In genomic region chr12:121465921-121466799, GRCh38 we compare ENCODE assay signal across 2 cellular contexts.
A peak's percentile ranks its signal among the peaks of the same experiment; 100 is the strongest.
TF ChIP-seq lines count a peak whose summit lies in the region.

No MANE protein-coding gene starts in this region.

TF ChIP-seq in GM12878, 131 proteins besides CTCF, POLR2A, EP300 and RAD21 (continued from another document):
- no peak for TF ChIP-seq RAD51 (IDR thresholded peaks at IDR 0.05)
- no peak for TF ChIP-seq HCFC1 (IDR thresholded peaks at IDR 0.05; ENCODE audit: low read length)
- TF ChIP-seq MEF2B (IDR thresholded peaks at IDR 0.05; ENCODE audit: partially characterized antibody, poor library complexity, severe bottlenecking) = no peak
- no peak for TF ChIP-seq FOXK2 (IDR thresholded peaks at IDR 0.05)
- TF ChIP-seq, protein P1, sequence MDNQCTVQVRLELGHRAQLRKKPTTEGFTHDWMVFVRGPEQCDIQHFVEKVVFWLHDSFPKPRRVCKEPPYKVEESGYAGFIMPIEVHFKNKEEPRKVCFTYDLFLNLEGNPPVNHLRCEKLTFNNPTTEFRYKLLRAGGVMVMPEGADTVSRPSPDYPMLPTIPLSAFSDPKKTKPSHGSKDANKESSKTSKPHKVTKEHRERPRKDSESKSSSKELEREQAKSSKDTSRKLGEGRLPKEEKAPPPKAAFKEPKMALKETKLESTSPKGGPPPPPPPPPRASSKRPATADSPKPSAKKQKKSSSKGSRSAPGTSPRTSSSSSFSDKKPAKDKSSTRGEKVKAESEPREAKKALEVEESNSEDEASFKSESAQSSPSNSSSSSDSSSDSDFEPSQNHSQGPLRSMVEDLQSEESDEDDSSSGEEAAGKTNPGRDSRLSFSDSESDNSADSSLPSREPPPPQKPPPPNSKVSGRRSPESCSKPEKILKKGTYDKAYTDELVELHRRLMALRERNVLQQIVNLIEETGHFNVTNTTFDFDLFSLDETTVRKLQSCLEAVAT (IDR thresholded peaks at IDR 0.05) = peak; percentile 73
- TF ChIP-seq, protein P2, sequence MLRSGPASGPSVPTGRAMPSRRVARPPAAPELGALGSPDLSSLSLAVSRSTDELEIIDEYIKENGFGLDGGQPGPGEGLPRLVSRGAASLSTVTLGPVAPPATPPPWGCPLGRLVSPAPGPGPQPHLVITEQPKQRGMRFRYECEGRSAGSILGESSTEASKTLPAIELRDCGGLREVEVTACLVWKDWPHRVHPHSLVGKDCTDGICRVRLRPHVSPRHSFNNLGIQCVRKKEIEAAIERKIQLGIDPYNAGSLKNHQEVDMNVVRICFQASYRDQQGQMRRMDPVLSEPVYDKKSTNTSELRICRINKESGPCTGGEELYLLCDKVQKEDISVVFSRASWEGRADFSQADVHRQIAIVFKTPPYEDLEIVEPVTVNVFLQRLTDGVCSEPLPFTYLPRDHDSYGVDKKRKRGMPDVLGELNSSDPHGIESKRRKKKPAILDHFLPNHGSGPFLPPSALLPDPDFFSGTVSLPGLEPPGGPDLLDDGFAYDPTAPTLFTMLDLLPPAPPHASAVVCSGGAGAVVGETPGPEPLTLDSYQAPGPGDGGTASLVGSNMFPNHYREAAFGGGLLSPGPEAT (IDR thresholded peaks at IDR 0.05; ENCODE audit: low read depth) = no peak
- no peak for TF ChIP-seq BMI1 (IDR thresholded peaks at IDR 0.05; ENCODE audit: borderline replicate concordance)
- TF ChIP-seq LARP7 (IDR thresholded peaks at IDR 0.05) = no peak
- TF ChIP-seq RB1 (IDR thresholded peaks at IDR 0.05; ENCODE audit: borderline replicate concordance) = no peak
- TF ChIP-seq NKRF (conservative IDR thresholded peaks at IDR 0.05) = 0 out of 2 replicates have a peak, but pooled peaks have one; percentile 44
- TF ChIP-seq BACH1 (IDR thresholded peaks at IDR 0.05; ENCODE audit: borderline replicate concordance) = peak; percentile 51; the same call in 1 of the 2 replicates
- peak; percentile 88 for TF ChIP-seq SPI1 (IDR thresholded peaks at IDR 0.05; ENCODE audit: borderline replicate concordance, insufficient read depth, low read depth, low read length)
- TF ChIP-seq ATF7 (IDR thresholded peaks at IDR 0.05; ENCODE audit: low read depth) = no peak
- TF ChIP-seq TARDBP (IDR thresholded peaks at IDR 0.05; ENCODE audit: borderline replicate concordance) = no peak
- peak; percentile 59 for TF ChIP-seq GATAD2B (conservative IDR thresholded peaks at IDR 0.05; ENCODE audit: low read depth)
- 0 out of 4 replicates have a peak, but pooled peaks of 1 of the 2 experiments have one; percentile 13 for TF ChIP-seq IKZF2 (IDR thresholded peaks at IDR 0.05)
- TF ChIP-seq ZNF384 (IDR thresholded peaks at IDR 0.05; ENCODE audit: borderline replicate concordance, low read depth, low read length) = peak; percentile 66
- no peak for TF ChIP-seq TCF12 (IDR thresholded peaks at IDR 0.05; ENCODE audit: low read depth, low read length)
- TF ChIP-seq SKIL (IDR thresholded peaks at IDR 0.05; ENCODE audit: low read depth, poor library complexity, severe bottlenecking) = no peak
- TF ChIP-seq SIN3A (IDR thresholded peaks at IDR 0.05; ENCODE audit: low read depth, low read length) = no peak; the same call in 1 of the 2 replicates
- TF ChIP-seq KAT2A (conservative IDR thresholded peaks at IDR 0.05; ENCODE audit: control insufficient read depth, low read depth, low read length) = no peak
- no peak for TF ChIP-seq MTA3 (IDR thresholded peaks at IDR 0.05; ENCODE audit: borderline replicate concordance, low read length)

TF ChIP-seq in HepG2, 621 proteins besides CTCF, POLR2A, EP300 and RAD21 (continued from another document):
- TF ChIP-seq, protein P3, sequence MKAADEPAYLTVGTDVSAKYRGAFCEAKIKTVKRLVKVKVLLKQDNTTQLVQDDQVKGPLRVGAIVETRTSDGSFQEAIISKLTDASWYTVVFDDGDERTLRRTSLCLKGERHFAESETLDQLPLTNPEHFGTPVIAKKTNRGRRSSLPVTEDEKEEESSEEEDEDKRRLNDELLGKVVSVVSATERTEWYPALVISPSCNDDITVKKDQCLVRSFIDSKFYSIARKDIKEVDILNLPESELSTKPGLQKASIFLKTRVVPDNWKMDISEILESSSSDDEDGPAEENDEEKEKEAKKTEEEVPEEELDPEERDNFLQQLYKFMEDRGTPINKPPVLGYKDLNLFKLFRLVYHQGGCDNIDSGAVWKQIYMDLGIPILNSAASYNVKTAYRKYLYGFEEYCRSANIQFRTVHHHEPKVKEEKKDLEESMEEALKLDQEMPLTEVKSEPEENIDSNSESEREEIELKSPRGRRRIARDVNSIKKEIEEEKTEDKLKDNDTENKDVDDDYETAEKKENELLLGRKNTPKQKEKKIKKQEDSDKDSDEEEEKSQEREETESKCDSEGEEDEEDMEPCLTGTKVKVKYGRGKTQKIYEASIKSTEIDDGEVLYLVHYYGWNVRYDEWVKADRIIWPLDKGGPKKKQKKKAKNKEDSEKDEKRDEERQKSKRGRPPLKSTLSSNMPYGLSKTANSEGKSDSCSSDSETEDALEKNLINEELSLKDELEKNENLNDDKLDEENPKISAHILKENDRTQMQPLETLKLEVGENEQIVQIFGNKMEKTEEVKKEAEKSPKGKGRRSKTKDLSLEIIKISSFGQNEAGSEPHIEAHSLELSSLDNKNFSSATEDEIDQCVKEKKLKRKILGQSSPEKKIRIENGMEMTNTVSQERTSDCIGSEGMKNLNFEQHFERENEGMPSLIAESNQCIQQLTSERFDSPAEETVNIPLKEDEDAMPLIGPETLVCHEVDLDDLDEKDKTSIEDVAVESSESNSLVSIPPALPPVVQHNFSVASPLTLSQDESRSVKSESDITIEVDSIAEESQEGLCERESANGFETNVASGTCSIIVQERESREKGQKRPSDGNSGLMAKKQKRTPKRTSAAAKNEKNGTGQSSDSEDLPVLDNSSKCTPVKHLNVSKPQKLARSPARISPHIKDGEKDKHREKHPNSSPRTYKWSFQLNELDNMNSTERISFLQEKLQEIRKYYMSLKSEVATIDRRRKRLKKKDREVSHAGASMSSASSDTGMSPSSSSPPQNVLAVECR (CRISPR knock-in tag; IDR thresholded peaks at IDR 0.05; ENCODE audit: borderline replicate concordance) = 0 out of 2 replicates have a peak, but pooled peaks have one; percentile 9
- TF ChIP-seq RBFOX2 (IDR thresholded peaks at IDR 0.05; ENCODE audit: low read depth, low read length) (peak; percentile 5; the same call in 1 of the 2 replicates), ZNF512 (CRISPR knock-in tag; IDR thresholded peaks at IDR 0.05) (no peak), ELF4 (CRISPR knock-in tag; IDR thresholded peaks at IDR 0.05; ENCODE audit: borderline replicate concordance) (no peak), MLLT10 (CRISPR knock-in tag; IDR thresholded peaks at IDR 0.05) (no peak), MEIS2 (CRISPR knock-in tag; IDR thresholded peaks at IDR 0.05) (0 out of 2 replicates have a peak, but pooled peaks have one; percentile 21), ZSCAN20 (CRISPR knock-in tag; IDR thresholded peaks at IDR 0.05; ENCODE audit: borderline replicate concordance) (0 out of 2 replicates have a peak, but pooled peaks have one; percentile 54), ZNF296 (CRISPR knock-in tag; conservative IDR thresholded peaks at IDR 0.05) (no peak), ZKSCAN8 (CRISPR knock-in tag; IDR thresholded peaks at IDR 0.05; ENCODE audit: borderline replicate concordance) (no peak), TEAD2 (CRISPR knock-in tag; IDR thresholded peaks at IDR 0.05) (no peak), SAP130 (CRISPR knock-in tag; IDR thresholded peaks at IDR 0.05; ENCODE audit: low read depth) (peak; percentile 15; the same call in 1 of the 2 replicates), GTF2F1 (IDR thresholded peaks at IDR 0.05; ENCODE audit: low read length) (no peak), ZNF766 (CRISPR knock-in tag; IDR thresholded peaks at IDR 0.05; ENCODE audit: borderline replicate concordance) (no peak), RFX5 (IDR thresholded peaks at IDR 0.05; ENCODE audit: low read depth, low read length) (no peak), GATA4 (IDR thresholded peaks at IDR 0.05; ENCODE audit: borderline replicate concordance, low read depth) (no peak), ZNF770 (CRISPR knock-in tag; IDR thresholded peaks at IDR 0.05) (no peak), CERS6 (CRISPR knock-in tag; IDR thresholded peaks at IDR 0.05) (no peak), LCORL (IDR thresholded peaks at IDR 0.05) (no peak), LCORL (CRISPR knock-in tag; IDR thresholded peaks at IDR 0.05) (no peak), GABPB1 (CRISPR knock-in tag; IDR thresholded peaks at IDR 0.05) (no peak), ZNF740 (CRISPR knock-in tag; IDR thresholded peaks at IDR 0.05) (no peak), ZNF788 (CRISPR knock-in tag; IDR thresholded peaks at IDR 0.05; ENCODE audit: borderline replicate concordance) (no peak), ZNF549 (CRISPR knock-in tag; IDR thresholded peaks at IDR 0.05) (no peak), ZNF639 (CRISPR knock-in tag; conservative IDR thresholded peaks at IDR 0.05) (no peak), ZNF660 (CRISPR knock-in tag; IDR thresholded peaks at IDR 0.05; ENCODE audit: borderline replicate concordance, low read depth) (no peak), CAMTA2 (CRISPR knock-in tag; IDR thresholded peaks at IDR 0.05; ENCODE audit: borderline replicate concordance) (no peak)
- TF ChIP-seq, protein P4, sequence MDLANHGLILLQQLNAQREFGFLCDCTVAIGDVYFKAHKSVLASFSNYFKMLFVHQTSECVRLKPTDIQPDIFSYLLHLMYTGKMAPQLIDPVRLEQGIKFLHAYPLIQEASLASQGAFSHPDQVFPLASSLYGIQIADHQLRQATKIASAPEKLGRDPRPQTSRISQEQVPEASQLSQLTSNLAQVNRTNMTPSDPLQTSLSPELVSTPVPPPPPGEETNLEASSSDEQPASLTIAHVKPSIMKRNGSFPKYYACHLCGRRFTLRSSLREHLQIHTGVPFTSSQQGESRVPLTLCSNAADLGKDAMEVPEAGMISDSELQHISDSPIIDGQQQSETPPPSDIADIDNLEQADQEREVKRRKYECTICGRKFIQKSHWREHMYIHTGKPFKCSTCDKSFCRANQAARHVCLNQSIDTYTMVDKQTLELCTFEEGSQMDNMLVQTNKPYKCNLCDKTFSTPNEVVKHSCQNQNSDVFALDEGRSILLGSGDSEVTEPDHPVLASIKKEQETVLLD (CRISPR knock-in tag; IDR thresholded peaks at IDR 0.05; ENCODE audit: low read depth) = no peak
- TF ChIP-seq, protein P5, sequence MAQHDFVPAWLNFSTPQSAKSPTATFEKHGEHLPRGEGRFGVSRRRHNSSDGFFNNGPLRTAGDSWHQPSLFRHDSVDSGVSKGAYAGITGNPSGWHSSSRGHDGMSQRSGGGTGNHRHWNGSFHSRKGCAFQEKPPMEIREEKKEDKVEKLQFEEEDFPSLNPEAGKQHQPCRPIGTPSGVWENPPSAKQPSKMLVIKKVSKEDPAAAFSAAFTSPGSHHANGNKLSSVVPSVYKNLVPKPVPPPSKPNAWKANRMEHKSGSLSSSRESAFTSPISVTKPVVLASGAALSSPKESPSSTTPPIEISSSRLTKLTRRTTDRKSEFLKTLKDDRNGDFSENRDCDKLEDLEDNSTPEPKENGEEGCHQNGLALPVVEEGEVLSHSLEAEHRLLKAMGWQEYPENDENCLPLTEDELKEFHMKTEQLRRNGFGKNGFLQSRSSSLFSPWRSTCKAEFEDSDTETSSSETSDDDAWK (CRISPR knock-in tag; IDR thresholded peaks at IDR 0.05) = no peak
- TF ChIP-seq, protein P6, sequence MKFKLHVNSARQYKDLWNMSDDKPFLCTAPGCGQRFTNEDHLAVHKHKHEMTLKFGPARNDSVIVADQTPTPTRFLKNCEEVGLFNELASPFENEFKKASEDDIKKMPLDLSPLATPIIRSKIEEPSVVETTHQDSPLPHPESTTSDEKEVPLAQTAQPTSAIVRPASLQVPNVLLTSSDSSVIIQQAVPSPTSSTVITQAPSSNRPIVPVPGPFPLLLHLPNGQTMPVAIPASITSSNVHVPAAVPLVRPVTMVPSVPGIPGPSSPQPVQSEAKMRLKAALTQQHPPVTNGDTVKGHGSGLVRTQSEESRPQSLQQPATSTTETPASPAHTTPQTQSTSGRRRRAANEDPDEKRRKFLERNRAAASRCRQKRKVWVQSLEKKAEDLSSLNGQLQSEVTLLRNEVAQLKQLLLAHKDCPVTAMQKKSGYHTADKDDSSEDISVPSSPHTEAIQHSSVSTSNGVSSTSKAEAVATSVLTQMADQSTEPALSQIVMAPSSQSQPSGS (CRISPR knock-in tag; IDR thresholded peaks at IDR 0.05) = no peak
TF ChIP-seq in HepG2: peak in this region for 7.
